In genomic region chr7:76040126-76040525, GRCh38 we compare ENCODE assay signal across 16 cellular contexts. TPM values are rescaled to one million over a fixed set of nuclear protein-coding genes. Genes with fewer than 3 reads are reported as not detected.
A peak's percentile ranks its signal among the peaks of the same experiment; 100 is the strongest.
DNase-seq lines count a peak whose midpoint lies in the region; ATAC-seq and TF ChIP-seq lines count a peak whose summit lies in the region.
"Had no signal": no experiment of that assay in that cellular context is flagged by ENCODE, and none has a peak within 500 bp of the region (broad histone marks: within the 10 kb centered on the region; RNA-seq: fewer than 3 reads in every experiment).

No MANE protein-coding gene starts in this region.

- DNase-seq in effector memory CD8-positive, alpha-beta T cell: no peak
- no peak for DNase-seq in stimulated activated effector memory CD8-positive, alpha-beta T cell treated with anti-CD3 and anti-CD28 coated beads, Interleukin-12 subunit alpha, Interleukin-12 subunit beta, amount 100 ng/mL, for 72 hours (ENCODE audit: low spot score in 2 of 2)
- DNase-seq in activated CD4-positive, alpha-beta T cell treated with anti-CD3 and anti-CD28 coated beads for 1 hour: no peak
- no peak for DNase-seq in cerebellar nuclear complex (lab: John Stamatoyannopoulos, UW)
- no peak for DNase-seq in activated naive CD8-positive, alpha-beta T cell treated with anti-CD3 and anti-CD28 coated beads, Interleukin-2, amount 50 U/mL, for 24 hours
- DNase-seq: C1 segment of cervical spinal cord; Calu3; CD4-positive, alpha-beta T cell; DMS 273 treated with DMSO at 0.1 percent for 48 hours; GOT3; HFFc6 had no signal

- H3K4me3 Mint-ChIP-seq in activated T-helper 17 cell treated with anti-CD3 and anti-CD28 coated beads, Interleukin-2, amount 50 U/mL, for 72 hours: no peak overlapping the region
- H3K4me3 Mint-ChIP-seq in effector memory CD8-positive, alpha-beta T cell: no peak overlapping the region
- H3K4me3 Mint-ChIP-seq in stimulated activated effector memory CD8-positive, alpha-beta T cell treated with anti-CD3 and anti-CD28 coated beads, Interleukin-12 subunit alpha, Interleukin-12 subunit beta, amount 100 ng/mL, for 72 hours: no peak overlapping the region
- H3K4me3 Mint-ChIP-seq in activated naive CD8-positive, alpha-beta T cell treated with anti-CD3 and anti-CD28 coated beads, Interleukin-2, amount 50 U/mL, for 24 hours: no peak overlapping the region
- H3K4me3 Mint-ChIP-seq: B cell; CD4-positive, alpha-beta T cell; HFFc6 had no signal

- H3K9me3 ChIP-seq in HEK293 (ENCODE audit: control insufficient read depth, insufficient read depth, low read depth, low read length): no peaks in the 10 kb centered on the region
- H3K9me3 ChIP-seq: HAP-1 had no signal

- H3K4me1 ChIP-seq in HEK293 (ENCODE audit: control insufficient read depth, insufficient read depth, low read length): no peaks in the 10 kb centered on the region

- peaks cover under 1% of the 10 kb centered on the region for H3K9me3 Mint-ChIP-seq in activated T-helper 17 cell treated with anti-CD3 and anti-CD28 coated beads, Interleukin-2, amount 50 U/mL, for 72 hours
- H3K9me3 Mint-ChIP-seq in effector memory CD8-positive, alpha-beta T cell: no peaks in the 10 kb centered on the region
- H3K9me3 Mint-ChIP-seq in stimulated activated effector memory CD8-positive, alpha-beta T cell treated with anti-CD3 and anti-CD28 coated beads, Interleukin-12 subunit alpha, Interleukin-12 subunit beta, amount 100 ng/mL, for 72 hours: no peaks in the 10 kb centered on the region
- H3K9me3 Mint-ChIP-seq in activated naive CD8-positive, alpha-beta T cell treated with anti-CD3 and anti-CD28 coated beads, Interleukin-2, amount 50 U/mL, for 24 hours: no peaks in the 10 kb centered on the region
- H3K9me3 Mint-ChIP-seq: CD4-positive, alpha-beta T cell; HFFc6 had no signal

- CTCF ChIA-PET in HEK293 (lab: Yijun Ruan, JAX): interaction anchor here (1.0 kb wide), 1 partner anchor 20 kb away, joined by 3 read pairs; no protein-coding TSS in a partner anchor

- H3K4me1 Mint-ChIP-seq in activated T-helper 17 cell treated with anti-CD3 and anti-CD28 coated beads, Interleukin-2, amount 50 U/mL, for 72 hours: peaks cover 9% of the 10 kb centered on the region
- H3K4me1 Mint-ChIP-seq in effector memory CD8-positive, alpha-beta T cell (ENCODE audit: low read depth in 2 of 2): peaks cover 10 to 18% of the 10 kb centered on the region in 2 donors
- H3K4me1 Mint-ChIP-seq in stimulated activated effector memory CD8-positive, alpha-beta T cell treated with anti-CD3 and anti-CD28 coated beads, Interleukin-12 subunit alpha, Interleukin-12 subunit beta, amount 100 ng/mL, for 72 hours: peaks cover 5% of the 10 kb centered on the region
- peaks cover 6% of the 10 kb centered on the region for H3K4me1 Mint-ChIP-seq in activated naive CD8-positive, alpha-beta T cell treated with anti-CD3 and anti-CD28 coated beads, Interleukin-2, amount 50 U/mL, for 24 hours

- peaks cover 10% of the 10 kb centered on the region for H3K36me3 Mint-ChIP-seq in activated T-helper 17 cell treated with anti-CD3 and anti-CD28 coated beads, Interleukin-2, amount 50 U/mL, for 72 hours (ENCODE audit: low read depth)
- H3K36me3 Mint-ChIP-seq in effector memory CD8-positive, alpha-beta T cell (ENCODE audit: insufficient read depth): peaks cover 2% of the 10 kb centered on the region
- H3K36me3 Mint-ChIP-seq in stimulated activated effector memory CD8-positive, alpha-beta T cell treated with anti-CD3 and anti-CD28 coated beads, Interleukin-12 subunit alpha, Interleukin-12 subunit beta, amount 100 ng/mL, for 72 hours: peaks cover 10% of the 10 kb centered on the region
- H3K36me3 Mint-ChIP-seq in activated naive CD8-positive, alpha-beta T cell treated with anti-CD3 and anti-CD28 coated beads, Interleukin-2, amount 50 U/mL, for 24 hours (ENCODE audit: low read depth): peaks cover 4% of the 10 kb centered on the region

- 0 out of 2 replicates have a peak overlapping the region, but pooled peaks have one; percentile 24 for H3K27ac ChIP-seq in HEK293 (ENCODE audit: extremely low read depth, low read depth, low read length)

- no peak overlapping the region for H3K4me3 ChIP-seq in HEK293 (ENCODE audit: low read depth, low read length)
- H3K4me3 ChIP-seq: HAP-1 had no signal

- POLR2A ChIA-PET in HEK293 (lab: Yijun Ruan, JAX): interaction anchor here (0.6 kb wide), 1 partner anchor 11 kb away, joined by 6 read pairs; no protein-coding TSS in a partner anchor

- no peak for ATAC-seq in activated T-helper 17 cell treated with anti-CD3 and anti-CD28 coated beads, Interleukin-2, amount 50 U/mL, for 72 hours (replicated peaks)
- no peak for ATAC-seq in effector memory CD8-positive, alpha-beta T cell (replicated peaks)
- no peak for ATAC-seq in stimulated activated effector memory CD8-positive, alpha-beta T cell treated with anti-CD3 and anti-CD28 coated beads, Interleukin-12 subunit alpha, Interleukin-12 subunit beta, amount 100 ng/mL, for 72 hours
- no peak for ATAC-seq in activated naive CD8-positive, alpha-beta T cell treated with anti-CD3 and anti-CD28 coated beads, Interleukin-2, amount 50 U/mL, for 24 hours
- ATAC-seq: HepG2 had no signal

- H3K27ac Mint-ChIP-seq in activated T-helper 17 cell treated with anti-CD3 and anti-CD28 coated beads, Interleukin-2, amount 50 U/mL, for 72 hours: peak overlapping the region; percentile 71
- peak overlapping the region; percentile 41 to 56 for H3K27ac Mint-ChIP-seq in effector memory CD8-positive, alpha-beta T cell
- peak overlapping the region; percentile 17 for H3K27ac Mint-ChIP-seq in stimulated activated effector memory CD8-positive, alpha-beta T cell treated with anti-CD3 and anti-CD28 coated beads, Interleukin-12 subunit alpha, Interleukin-12 subunit beta, amount 100 ng/mL, for 72 hours
- no peak overlapping the region for H3K27ac Mint-ChIP-seq in activated naive CD8-positive, alpha-beta T cell treated with anti-CD3 and anti-CD28 coated beads, Interleukin-2, amount 50 U/mL, for 24 hours
- H3K27ac Mint-ChIP-seq: B cell; CD4-positive, alpha-beta T cell; HFFc6 had no signal

- peaks cover 0 to 6% of the 10 kb centered on the region in 2 experiments; a peak in 2 of 3 replicates for H3K36me3 ChIP-seq in HEK293 (ENCODE audit: control insufficient read depth in 2 of 2, insufficient read depth in 1 of 2, low read length in 2 of 2)

- no peaks in the 10 kb centered on the region for H3K27me3 Mint-ChIP-seq in activated T-helper 17 cell treated with anti-CD3 and anti-CD28 coated beads, Interleukin-2, amount 50 U/mL, for 72 hours
- H3K27me3 Mint-ChIP-seq in effector memory CD8-positive, alpha-beta T cell: no peaks in the 10 kb centered on the region
- H3K27me3 Mint-ChIP-seq in activated naive CD8-positive, alpha-beta T cell treated with anti-CD3 and anti-CD28 coated beads, Interleukin-2, amount 50 U/mL, for 24 hours: no peaks in the 10 kb centered on the region
- H3K27me3 Mint-ChIP-seq: B cell; CD4-positive, alpha-beta T cell had no signal

- no peak for TF ChIP-seq CTCF in HEK293 (tag by site-specific recombination; IDR thresholded peaks at IDR 0.05)

TF ChIP-seq in HEK293, 187 proteins besides CTCF, POLR2A, EP300 and RAD21:
- TF ChIP-seq TRIM28 (IDR thresholded peaks at IDR 0.05; ENCODE audit: borderline replicate concordance, low read length) (no peak), ZBTB7A (tag by site-specific recombination; IDR thresholded peaks at IDR 0.05; ENCODE audit: low read depth) (no peak), PRDM1 (tag by site-specific recombination; IDR thresholded peaks at IDR 0.05) (no peak), ZFP37 (tag by site-specific recombination; IDR thresholded peaks at IDR 0.05) (no peak), OVOL3 (tag by site-specific recombination; IDR thresholded peaks at IDR 0.05) (no peak), HIC1 (tag by site-specific recombination; IDR thresholded peaks at IDR 0.05) (no peak), SCRT2 (tag by site-specific recombination; IDR thresholded peaks at IDR 0.05) (no peak), TCF7L2 (IDR thresholded peaks at IDR 0.05; ENCODE audit: borderline replicate concordance, low read depth, low read length) (no peak), ZNF658 (tag by site-specific recombination; IDR thresholded peaks at IDR 0.05) (no peak)

RNA-seq across cellular contexts. Expression of gene STYXL1, which starts 7.7 kb away (rescaled TPM):
- 10 to 100 TPM; 31.0 to 31.1 TPM for total RNA-seq in activated T-helper 17 cell treated with anti-CD3 and anti-CD28 coated beads, Interleukin-2, amount 50 U/mL, for 72 hours

RNA-seq across cellular contexts. Expression of gene MDH2, which starts 7.8 kb away (rescaled TPM):
- total RNA-seq in activated T-helper 17 cell treated with anti-CD3 and anti-CD28 coated beads, Interleukin-2, amount 50 U/mL, for 72 hours: 100 to 1,000 TPM; 155 to 231 TPM

RNA-seq across cellular contexts. Expression of gene TMEM120A, which starts 45.7 kb away (rescaled TPM):
- 10 to 100 TPM; 30.5 to 51.7 TPM for total RNA-seq in activated T-helper 17 cell treated with anti-CD3 and anti-CD28 coated beads, Interleukin-2, amount 50 U/mL, for 72 hours
